In the genomic region with DNA sequence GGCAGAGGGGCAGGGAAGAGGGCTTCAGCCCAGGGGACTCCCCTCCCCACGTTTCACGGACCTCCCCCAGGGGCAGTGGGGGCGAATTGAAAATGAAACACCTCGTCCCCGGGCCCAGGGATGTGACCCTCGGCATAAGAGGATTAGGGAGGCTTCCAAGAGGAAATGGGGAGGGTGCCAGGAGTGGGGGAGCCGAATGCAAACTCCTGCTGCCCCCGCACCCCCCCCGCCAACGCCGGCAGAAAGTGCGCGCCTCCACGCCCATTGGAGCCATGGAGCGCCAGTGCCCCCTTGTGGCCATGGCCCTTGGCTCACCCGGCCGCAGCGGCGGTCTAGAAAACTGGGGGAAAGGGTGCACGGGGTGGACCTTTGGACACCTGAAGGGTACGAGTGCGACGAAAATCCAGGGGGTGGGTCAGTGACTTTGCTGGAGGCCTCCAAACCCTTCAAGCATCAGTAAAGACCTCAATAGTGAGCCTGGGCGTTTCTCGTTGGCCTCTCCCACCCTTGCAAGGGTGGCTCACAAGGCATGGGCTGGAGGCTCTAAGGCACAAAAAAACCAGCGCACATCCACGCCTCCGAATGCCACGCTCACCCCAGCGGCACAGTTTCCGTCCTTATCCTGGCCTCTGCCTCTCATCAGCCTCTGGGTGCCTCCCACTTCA, we compare ENCODE assay signal across 8 cellular contexts.
DNase-seq lines count a peak whose midpoint lies in the region; ATAC-seq and TF ChIP-seq lines count a peak whose summit lies in the region.

No MANE protein-coding gene starts in this region.

- ATAC-seq in GM19023 (IDR thresholded peaks at IDR 0.05; ENCODE audit: unreplicated experiment) (peak; percentile 68), GM21390 (IDR thresholded peaks at IDR 0.05; ENCODE audit: unreplicated experiment) (no peak)

- H3K4me3 ChIP-seq in AG10803 (ENCODE audit: low read length) = peak overlapping the region; percentile 53

- peak; percentile 69 for TF ChIP-seq CTCF in AG10803 (conservative IDR thresholded peaks at IDR 0.05; ENCODE audit: low read length)

- DNase-seq in AG10803 (ENCODE audit: low read depth) (no peak), NAMALWA (ENCODE audit: low spot score) (peak; percentile 52), medulla oblongata (ENCODE audit: extremely low spot score) (peak; percentile 38)
- peak; percentile 33 to 37 for DNase-seq in activated CD4-positive, alpha-beta T cell treated with anti-CD3 and anti-CD28 coated beads, Interleukin-2, amount 50 U/mL, for 4 hours
- peak; percentile 46 for DNase-seq in effector CD4-positive, alpha-beta T cell
- peak; percentile 8 for DNase-seq in stimulated activated CD8-positive, alpha-beta memory T cell treated with anti-CD3 and anti-CD28 coated beads, Interleukin-12 subunit alpha, Interleukin-12 subunit beta, amount 100 ng/mL, for 24 hours (ENCODE audit: extremely low read depth)
